ENCODE assay signal across 10 cellular contexts in the genomic region with DNA sequence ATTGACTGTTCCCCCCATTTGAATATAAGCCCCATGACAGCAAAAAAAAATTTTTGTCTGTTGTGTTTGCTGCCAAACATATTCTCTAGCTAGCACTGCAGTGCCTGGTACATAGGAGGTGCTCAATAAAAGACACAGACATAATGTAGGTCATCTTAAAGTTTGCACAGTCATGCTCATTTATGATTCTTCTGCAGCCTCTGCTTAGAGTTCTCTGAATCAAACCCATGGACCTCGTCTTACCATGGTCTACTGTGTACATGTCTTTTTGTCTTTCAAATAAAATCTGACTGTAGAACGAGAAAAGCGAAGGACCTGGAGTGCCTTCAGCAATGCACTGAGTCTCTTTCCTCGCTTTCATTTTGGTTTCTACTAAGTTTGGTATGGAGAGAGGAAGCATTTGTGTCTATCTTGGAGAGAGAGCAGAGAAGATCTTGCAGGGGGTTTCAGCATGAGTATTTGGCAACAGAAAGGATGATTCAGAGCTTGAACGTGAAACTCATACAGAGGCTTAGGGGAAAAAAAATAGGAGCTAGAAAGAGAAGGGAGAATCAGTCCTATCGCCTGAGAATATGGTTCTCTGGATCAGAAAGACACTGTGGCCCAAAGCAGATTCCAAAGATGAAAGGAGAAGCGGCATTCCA. TPM values are rescaled to one million over a fixed set of nuclear protein-coding genes. Genes with fewer than 3 reads are reported as not detected.
DNase-seq lines count a peak whose midpoint lies in the region; ATAC-seq and TF ChIP-seq lines count a peak whose summit lies in the region.
"Had no signal": no experiment of that assay in that cellular context is flagged by ENCODE, and none has a peak within 500 bp of the region (broad histone marks: within the 10 kb centered on the region; RNA-seq: fewer than 3 reads in every experiment).

No MANE protein-coding gene starts in this region.

- TF ChIP-seq CTCF in esophagus muscularis mucosa (IDR thresholded peaks at IDR 0.05) (no peak), sigmoid colon (IDR thresholded peaks at IDR 0.05) (no peak)

- DNase-seq in LHCN-M2 (ENCODE audit: low read depth) (peak; percentile 37), esophagus muscularis mucosa (ENCODE audit: extremely low spot score) (no peak), sigmoid colon (no peak), HEK293T (ENCODE audit: extremely low spot score) (no peak), NCI-H524 treated with DMSO at 0.1 percent for 48 hours (lab: John Stamatoyannopoulos, UW) (no peak)
- no peak for DNase-seq in activated naive CD4-positive, alpha-beta T cell treated with Interleukin-2 at 50 U/mL for 16 hours
- DNase-seq: activated naive CD4-positive, alpha-beta T cell treated with anti-CD3 and anti-CD28 coated beads, Interleukin-2, amount 50 U/mL, for 16 hours; nephron progenitor cell had no signal

- TF ChIP-seq EP300 in esophagus muscularis mucosa (IDR thresholded peaks at IDR 0.05), result no peak
- TF ChIP-seq EP300 in sigmoid colon (IDR thresholded peaks at IDR 0.05), result no peak

- WGBS in esophagus muscularis mucosa, result 53% methylated on average over 7 of the region's 7 CpGs
- 69 to 78% methylated on average over 7 of the region's 7 CpGs for WGBS in sigmoid colon, 2 donors

- H3K27ac ChIP-seq in esophagus muscularis mucosa (replicated peaks in 1 of 4) (peak overlapping the region; percentile 39 to 68 (median 62)), sigmoid colon (peak overlapping the region; percentile 5 to 61 (median 24))

- POLR2A ChIA-PET in HEK293T (lab: Yijun Ruan, JAX), result no interaction called here

- H3K27me3 ChIP-seq in esophagus muscularis mucosa, result no peaks in the 10 kb centered on the region
- H3K27me3 ChIP-seq in sigmoid colon, result no peaks in the 10 kb centered on the region

- peaks cover 6 to 41% (median 32%) of the 10 kb centered on the region in 4 donors for H3K4me1 ChIP-seq in esophagus muscularis mucosa
- peaks cover 0 to 20% (median 13%) of the 10 kb centered on the region in 4 donors for H3K4me1 ChIP-seq in sigmoid colon

- H3K9me3 ChIP-seq in esophagus muscularis mucosa, result no peaks in the 10 kb centered on the region
- H3K9me3 ChIP-seq in sigmoid colon, result no peaks in the 10 kb centered on the region

- H3K4me3 ChIP-seq in esophagus muscularis mucosa, result peak overlapping the region; percentile 20 to 47 (median 22)
- peak overlapping the region in 1 of 4 donors; percentile 8 for H3K4me3 ChIP-seq in sigmoid colon

- peak; percentile 79 for ATAC-seq in GM18502 (IDR thresholded peaks at IDR 0.05; ENCODE audit: poor library complexity, unreplicated experiment)
- no peak for ATAC-seq in GM19351 (IDR thresholded peaks at IDR 0.05; ENCODE audit: unreplicated experiment)

- no peak for TF ChIP-seq POLR2A in esophagus muscularis mucosa (IDR thresholded peaks at IDR 0.05; ENCODE audit: low read depth)
- TF ChIP-seq POLR2A in sigmoid colon (IDR thresholded peaks at IDR 0.05), result no peak

- intact Hi-C loops in esophagus muscularis mucosa (cut with DNase I), result no loop called here
- intact Hi-C loops in sigmoid colon (cut with DNase I), result no loop called here

- H3K36me3 ChIP-seq in esophagus muscularis mucosa (no peaks in the 10 kb centered on the region), sigmoid colon (no peaks in the 10 kb centered on the region)

- CTCF ChIA-PET in HEK293T (lab: Yijun Ruan, JAX), result no interaction called here

TF ChIP-seq in HEK293T, 16 proteins besides CTCF, POLR2A, EP300 and RAD21:
- TF ChIP-seq SP1 (IDR thresholded peaks at IDR 0.05) (no peak), SUZ12 (IDR thresholded peaks at IDR 0.05) (no peak), FOXM1 (IDR thresholded peaks at IDR 0.05; ENCODE audit: borderline replicate concordance) (no peak), ARNT (IDR thresholded peaks at IDR 0.05) (no peak), BHLHE40 (IDR thresholded peaks at IDR 0.05; ENCODE audit: borderline replicate concordance) (no peak), HDGF (IDR thresholded peaks at IDR 0.05; ENCODE audit: borderline replicate concordance) (no peak), TARDBP (IDR thresholded peaks at IDR 0.05) (no peak), CTBP1 (IDR thresholded peaks at IDR 0.05; ENCODE audit: borderline replicate concordance) (no peak), FOXK2 (IDR thresholded peaks at IDR 0.05) (no peak)

RNA-seq across cellular contexts. Expression of a gene that starts 38.8 kb away (rescaled TPM):
- total RNA-seq in LHCN-M2 (2014; rRNA removed), result 5.1 and 7.2 TPM in 2 replicates
- 0.01 TPM for polyA plus RNA-seq in LHCN-M2 (2012)
- 10 to 100 TPM; 17.0 to 30.5 (median 19.5) TPM for total RNA-seq in esophagus muscularis mucosa
- total RNA-seq in sigmoid colon, result 1 to 10 TPM; 4.9 to 8.3 (median 6.7) TPM
- polyA plus RNA-seq in sigmoid colon, result 10 to 100 TPM; 16.9 to 44.9 (median 18.0) TPM
